In genomic region chr1:212608209-212608955, GRCh38 we compare ENCODE assay signal across 8 cellular contexts. TPM values are rescaled to one million over a fixed set of nuclear protein-coding genes. Genes with fewer than 3 reads are reported as not detected.
DNase-seq lines count a peak whose midpoint lies in the region; ATAC-seq, FAIRE-seq and TF ChIP-seq lines count a peak whose summit lies in the region.

Gene ATF3 (plus strand): TSS chr1:212608761. CDS start chr1:212615022, 6,261 bp downstream.

- DNase-seq in A549 (ENCODE audit: low read depth in 1 of 2, low spot score in 1 of 2) (peak; percentile 94 to 98), NCI-H2107 treated with DMSO at 0.1 percent for 48 hours (lab: John Stamatoyannopoulos, UW; ENCODE audit: unreplicated experiment) (peak; percentile 99), UCSD-AML1 (lab: John Stamatoyannopoulos, UW; ENCODE audit: unreplicated experiment) (peak; percentile 94), skeletal muscle cell (ENCODE audit: low read depth) (peak; percentile 99)

- peak within 1 kb of the TSS; percentile 98 for H3K4me2 ChIP-seq in A549

- POLR2A ChIA-PET in A549 (lab: Yijun Ruan, JAX), result interaction anchor here (0.6 to 3.0 kb wide), 56 partner anchors 9 to 573 kb away, joined by 3 to 72 read pairs (median 6); partner anchors contain the start of genes BATF3, DTL, FLVCR1 and INTS7

- peak within 1 kb of the TSS; percentile 88 to 93 for H3K27ac ChIP-seq in A549

- TF ChIP-seq CTCF in A549 (IDR thresholded peaks at IDR 0.05) (no peak), brain (conservative IDR thresholded peaks at IDR 0.05) (no peak)

- H3K9me3 Mint-ChIP-seq in brain, result peaks cover 0 to 6% (median 0%) of the 10 kb centered on the region in 5 experiments

- CTCF ChIA-PET in A549 (lab: Yijun Ruan, JAX), result interaction anchor here (0.6 to 3.1 kb wide), 17 partner anchors 9 to 387 kb away, joined by 3 to 30 read pairs (median 4); no protein-coding TSS in a partner anchor

- TF ChIP-seq EP300 in A549 (IDR thresholded peaks at IDR 0.05), result peak in 1 of 2 experiments; percentile 65; a peak in 2 of 5 replicates

- peaks cover 8% of the 10 kb centered on the region for H3K36me3 Mint-ChIP-seq in brain

- H3K9me3 ChIP-seq in A549, result no peaks in the 10 kb centered on the region

- H3K4me3 ChIP-seq in A549, result peak within 1 kb of the TSS; percentile 90
- H3K4me3 ChIP-seq in iPS-11a (ENCODE audit: low read depth, low read length), result peak within 1 kb of the TSS; percentile 91
- peak within 1 kb of the TSS; percentile 70 for H3K4me3 ChIP-seq in skeletal muscle cell (ENCODE audit: low read depth, low read length)

- peak within 1 kb of the TSS; percentile 87 to 95 (median 90) for H3K4me3 Mint-ChIP-seq in brain

- H3K4me1 Mint-ChIP-seq in brain, result peaks cover 65% of the 10 kb centered on the region

- FAIRE-seq in A549 (lab: Jason Lieb, UNC), result no peak

- ATAC-seq in A549 (peak; percentile 82 to 84), GM18858 (IDR thresholded peaks at IDR 0.05; ENCODE audit: unreplicated experiment) (peak; percentile 45), HG03066 (IDR thresholded peaks at IDR 0.05; ENCODE audit: low read depth, unreplicated experiment) (peak; percentile 63)

- H3K4me1 ChIP-seq in A549, result peaks cover 23% of the 10 kb centered on the region; the same call in 2 of the 3 replicates

- no peak; a peak in 2 of 5 replicates for TF ChIP-seq RAD21 in A549 (conservative IDR thresholded peaks at IDR 0.05 in 1 of 2, IDR thresholded peaks at IDR 0.05 in 1 of 2)

- WGBS in A549 (ENCODE audit: missing lambda C conversion rate), result 3% methylated on average over 29 of the region's 65 CpGs

- peak; percentile 99 for TF ChIP-seq POLR2A in A549 (IDR thresholded peaks at IDR 0.05; ENCODE audit: low read length)

- H3K27ac Mint-ChIP-seq in brain, result peak within 1 kb of the TSS; percentile 68 to 90 (median 86)

- H3K27me3 Mint-ChIP-seq in brain, result peaks cover 76% of the 10 kb centered on the region

TF ChIP-seq in A549, 52 proteins besides CTCF, POLR2A, EP300 and RAD21 (continues in another document):
- TF ChIP-seq CBX2 (IDR thresholded peaks at IDR 0.05; ENCODE audit: borderline replicate concordance, low read depth) (no peak), RFX5 (IDR thresholded peaks at IDR 0.05) (no peak), HDAC2 (IDR thresholded peaks at IDR 0.05) (no peak), HES2 (IDR thresholded peaks at IDR 0.05) (peak; percentile 42; the same call in 1 of the 2 replicates), CHD2 (IDR thresholded peaks at IDR 0.05; ENCODE audit: low read length, partially characterized antibody) (no peak), KDM1A (IDR thresholded peaks at IDR 0.05; ENCODE audit: low read depth) (no peak), KDM5A (IDR thresholded peaks at IDR 0.05) (no peak), RNF2 (IDR thresholded peaks at IDR 0.05; ENCODE audit: borderline replicate concordance, low read depth) (no peak), GATA3 (IDR thresholded peaks at IDR 0.05; ENCODE audit: borderline replicate concordance) (peak; percentile 85), REST (IDR thresholded peaks at IDR 0.05) (peak; percentile 29; the same call in 1 of the 2 replicates), MAX (IDR thresholded peaks at IDR 0.05) (peak; percentile 80), PHF8 (IDR thresholded peaks at IDR 0.05; ENCODE audit: borderline replicate concordance, low read depth) (no peak; the same call in 1 of the 2 replicates), HOXB5 (CRISPR knock-in tag; IDR thresholded peaks at IDR 0.05) (0 out of 2 replicates have a peak, but pooled peaks have one; percentile 9), NFE2L2 (conservative IDR thresholded peaks at IDR 0.05; ENCODE audit: low read length) (0 out of 2 replicates have a peak, but pooled peaks have one; percentile 16), BHLHE40 (IDR thresholded peaks at IDR 0.05; ENCODE audit: low read depth, low read length) (no peak), CEBPB (IDR thresholded peaks at IDR 0.05) (peak; percentile 92 to 96), TFCP2L1 (CRISPR knock-in tag; IDR thresholded peaks at IDR 0.05) (0 out of 2 replicates have a peak, but pooled peaks have one; percentile 49), ESRRA (IDR thresholded peaks at IDR 0.05; ENCODE audit: borderline replicate concordance, low read length) (no peak), ATOH8 (CRISPR knock-in tag; IDR thresholded peaks at IDR 0.05; ENCODE audit: low read depth) (no peak; the same call in 1 of the 2 replicates), CBX8 (IDR thresholded peaks at IDR 0.05) (no peak), SMC3 (IDR thresholded peaks at IDR 0.05) (peak; percentile 39; the same call in 2 of the 3 replicates), FOSL2 (IDR thresholded peaks at IDR 0.05) (0 out of 2 replicates have a peak, but pooled peaks have one; percentile 22), FOSL2 (CRISPR knock-in tag; IDR thresholded peaks at IDR 0.05) (peak; percentile 54), USF2 (IDR thresholded peaks at IDR 0.05) (no peak), EHMT2 (IDR thresholded peaks at IDR 0.05; ENCODE audit: low read depth) (no peak), MAFK (IDR thresholded peaks at IDR 0.05; ENCODE audit: partially characterized antibody) (peak; percentile 41), FOXS1 (CRISPR knock-in tag; IDR thresholded peaks at IDR 0.05) (no peak), PBX3 (IDR thresholded peaks at IDR 0.05) (peak; percentile 68; the same call in 1 of the 2 replicates), NPAS2 (CRISPR knock-in tag; IDR thresholded peaks at IDR 0.05; ENCODE audit: borderline replicate concordance) (no peak)

RNA-seq across cellular contexts. Expression of gene ATF3, which starts in this region (rescaled TPM):
- polyA plus RNA-seq in A549 (2011; rRNA removed), result 33.4 and 62.9 TPM in 2 replicates
- 29.2 and 44.9 TPM in 2 replicates for polyA plus RNA-seq in A549 (2012; cell fraction: cytosol; rRNA removed)
- polyA plus RNA-seq in A549 (2012; cell fraction: nucleus; rRNA removed), result 81.6 and 101 TPM in 2 replicates
- 4.4 to 5.0 TPM (median 4.7 TPM) in 3 replicates for polyA plus RNA-seq in A549 (2017; fragmentation: RNase III; extraction: RNeasy Plus Mini Kit Qiagen cat#74134 plus additional on column Dnase treatment)
- polyA minus RNA-seq in A549 (2011; rRNA and poly(A)+ RNA removed), result 106 and 171 TPM in 2 replicates
- 12.3 TPM for polyA plus RNA-seq in brain (ENCODE audit: insufficient read depth, low read depth, low replicate concordance)

Comparison
In these comparisons a context has a peak if more than half of its experiments do, and no peak if none do; other contexts are left out.
1. Peak in every context shown above with its lines: DNase-seq, ATAC-seq, H3K4me3 ChIP-seq and H3K27ac ChIP-seq.